In the genomic region with DNA sequence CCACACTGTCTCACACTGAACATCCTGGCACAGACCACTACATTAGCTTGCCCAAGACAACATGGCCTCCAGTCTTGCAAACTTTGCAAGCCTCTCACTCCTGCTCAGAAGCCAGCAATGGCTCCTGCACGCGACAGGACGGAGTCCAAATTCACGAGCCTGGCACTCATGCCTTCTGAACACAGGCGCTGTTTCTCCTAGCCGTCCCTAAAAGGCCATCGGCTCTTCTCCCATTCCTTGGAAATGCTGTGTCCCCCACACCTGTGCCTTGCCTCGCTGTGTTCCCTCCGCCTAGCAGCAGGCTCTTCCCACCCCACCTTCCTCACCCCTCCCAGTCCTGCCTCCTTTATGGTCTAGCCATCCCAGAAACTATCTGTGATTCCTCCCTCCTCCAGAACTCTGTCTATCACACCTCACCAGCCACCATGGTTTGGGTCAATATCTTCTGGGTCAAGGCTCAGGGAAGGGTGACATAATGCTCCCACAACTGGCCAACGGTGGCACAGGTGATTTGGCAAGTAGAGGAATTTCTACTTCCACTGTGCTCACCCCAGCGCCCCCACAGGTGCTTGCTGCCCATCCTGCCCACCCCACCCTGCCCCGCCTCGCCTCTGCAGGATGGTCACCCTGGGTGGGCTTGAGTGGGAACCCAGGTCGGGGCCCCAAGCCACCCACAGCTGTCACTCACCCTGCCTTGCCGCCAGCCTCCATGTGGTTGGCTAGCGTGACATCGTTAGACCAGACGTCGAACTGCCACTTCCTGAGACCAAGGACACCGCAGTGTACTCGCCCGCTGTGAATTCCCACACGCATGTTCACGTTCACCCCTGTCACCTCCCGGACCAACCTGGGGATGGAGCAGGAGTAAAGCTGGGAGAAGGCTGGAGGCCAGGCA, we compare ENCODE assay signal across 1 cellular context.
TF ChIP-seq lines count a peak whose summit lies in the region.

No MANE protein-coding gene starts in this region.

TF ChIP-seq in SK-N-SH, 30 proteins besides CTCF, POLR2A, EP300 and RAD21 (continued from another document):
- TF ChIP-seq, protein P1, sequence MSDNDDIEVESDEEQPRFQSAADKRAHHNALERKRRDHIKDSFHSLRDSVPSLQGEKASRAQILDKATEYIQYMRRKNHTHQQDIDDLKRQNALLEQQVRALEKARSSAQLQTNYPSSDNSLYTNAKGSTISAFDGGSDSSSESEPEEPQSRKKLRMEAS (IDR thresholded peaks at IDR 0.05; ENCODE audit: low read depth), result no peak
- TF ChIP-seq, protein P2, sequence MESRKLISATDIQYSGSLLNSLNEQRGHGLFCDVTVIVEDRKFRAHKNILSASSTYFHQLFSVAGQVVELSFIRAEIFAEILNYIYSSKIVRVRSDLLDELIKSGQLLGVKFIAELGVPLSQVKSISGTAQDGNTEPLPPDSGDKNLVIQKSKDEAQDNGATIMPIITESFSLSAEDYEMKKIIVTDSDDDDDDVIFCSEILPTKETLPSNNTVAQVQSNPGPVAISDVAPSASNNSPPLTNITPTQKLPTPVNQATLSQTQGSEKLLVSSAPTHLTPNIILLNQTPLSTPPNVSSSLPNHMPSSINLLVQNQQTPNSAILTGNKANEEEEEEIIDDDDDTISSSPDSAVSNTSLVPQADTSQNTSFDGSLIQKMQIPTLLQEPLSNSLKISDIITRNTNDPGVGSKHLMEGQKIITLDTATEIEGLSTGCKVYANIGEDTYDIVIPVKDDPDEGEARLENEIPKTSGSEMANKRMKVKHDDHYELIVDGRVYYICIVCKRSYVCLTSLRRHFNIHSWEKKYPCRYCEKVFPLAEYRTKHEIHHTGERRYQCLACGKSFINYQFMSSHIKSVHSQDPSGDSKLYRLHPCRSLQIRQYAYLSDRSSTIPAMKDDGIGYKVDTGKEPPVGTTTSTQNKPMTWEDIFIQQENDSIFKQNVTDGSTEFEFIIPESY (IDR thresholded peaks at IDR 0.05; ENCODE audit: borderline replicate concordance, low read depth), result no peak
- TF ChIP-seq YY1 (IDR thresholded peaks at IDR 0.05; ENCODE audit: low read depth) (no peak), GATA2 (CRISPR knock-in tag; IDR thresholded peaks at IDR 0.05) (no peak), RFX5 (IDR thresholded peaks at IDR 0.05; ENCODE audit: low read length) (no peak), ELF1 (IDR thresholded peaks at IDR 0.05) (no peak), RCOR1 (IDR thresholded peaks at IDR 0.05; ENCODE audit: low read length) (no peak), TCF12 (IDR thresholded peaks at IDR 0.05) (no peak), SMC3 (IDR thresholded peaks at IDR 0.05; ENCODE audit: low read depth, low read length) (no peak)
- TF ChIP-seq, protein P3, sequence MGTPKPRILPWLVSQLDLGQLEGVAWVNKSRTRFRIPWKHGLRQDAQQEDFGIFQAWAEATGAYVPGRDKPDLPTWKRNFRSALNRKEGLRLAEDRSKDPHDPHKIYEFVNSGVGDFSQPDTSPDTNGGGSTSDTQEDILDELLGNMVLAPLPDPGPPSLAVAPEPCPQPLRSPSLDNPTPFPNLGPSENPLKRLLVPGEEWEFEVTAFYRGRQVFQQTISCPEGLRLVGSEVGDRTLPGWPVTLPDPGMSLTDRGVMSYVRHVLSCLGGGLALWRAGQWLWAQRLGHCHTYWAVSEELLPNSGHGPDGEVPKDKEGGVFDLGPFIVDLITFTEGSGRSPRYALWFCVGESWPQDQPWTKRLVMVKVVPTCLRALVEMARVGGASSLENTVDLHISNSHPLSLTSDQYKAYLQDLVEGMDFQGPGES (IDR thresholded peaks at IDR 0.05; ENCODE audit: low read depth, low read length), result no peak
- TF ChIP-seq, protein P4, sequence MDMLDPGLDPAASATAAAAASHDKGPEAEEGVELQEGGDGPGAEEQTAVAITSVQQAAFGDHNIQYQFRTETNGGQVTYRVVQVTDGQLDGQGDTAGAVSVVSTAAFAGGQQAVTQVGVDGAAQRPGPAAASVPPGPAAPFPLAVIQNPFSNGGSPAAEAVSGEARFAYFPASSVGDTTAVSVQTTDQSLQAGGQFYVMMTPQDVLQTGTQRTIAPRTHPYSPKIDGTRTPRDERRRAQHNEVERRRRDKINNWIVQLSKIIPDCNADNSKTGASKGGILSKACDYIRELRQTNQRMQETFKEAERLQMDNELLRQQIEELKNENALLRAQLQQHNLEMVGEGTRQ (IDR thresholded peaks at IDR 0.05; ENCODE audit: borderline replicate concordance, low read depth, low read length), result no peak
- TF ChIP-seq, protein P5, sequence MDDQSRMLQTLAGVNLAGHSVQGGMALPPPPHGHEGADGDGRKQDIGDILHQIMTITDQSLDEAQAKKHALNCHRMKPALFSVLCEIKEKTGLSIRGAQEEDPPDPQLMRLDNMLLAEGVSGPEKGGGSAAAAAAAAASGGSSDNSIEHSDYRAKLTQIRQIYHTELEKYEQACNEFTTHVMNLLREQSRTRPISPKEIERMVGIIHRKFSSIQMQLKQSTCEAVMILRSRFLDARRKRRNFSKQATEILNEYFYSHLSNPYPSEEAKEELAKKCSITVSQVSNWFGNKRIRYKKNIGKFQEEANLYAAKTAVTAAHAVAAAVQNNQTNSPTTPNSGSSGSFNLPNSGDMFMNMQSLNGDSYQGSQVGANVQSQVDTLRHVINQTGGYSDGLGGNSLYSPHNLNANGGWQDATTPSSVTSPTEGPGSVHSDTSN (IDR thresholded peaks at IDR 0.05), result no peak
